ENCODE assay signal across 8 cellular contexts in genomic region chr18:36067118-36067957, GRCh38. TPM values are rescaled to one million over a fixed set of nuclear protein-coding genes. Genes with fewer than 3 reads are reported as not detected.
DNase-seq lines count a peak whose midpoint lies in the region; ATAC-seq and TF ChIP-seq lines count a peak whose summit lies in the region.

Gene RPRD1A (minus strand): TSS chr18:36067559. CDS start chr18:36067404, 155 bp downstream.

- H3K4me1 ChIP-seq in CD8-positive, alpha-beta T cell (ENCODE audit: insufficient read depth, low read length), result peaks cover 29% of the 10 kb centered on the region
- peaks cover 4 to 6% of the 10 kb centered on the region in 2 donors for H3K4me1 ChIP-seq in lung (ENCODE audit: control insufficient read depth in 2 of 2, insufficient read depth in 2 of 2, low read length in 2 of 2)

- H3K4me3 Mint-ChIP-seq in CD8-positive, alpha-beta T cell, result peak within 1 kb of the TSS; percentile 94

- peaks cover 19% of the 10 kb centered on the region for H3K36me3 Mint-ChIP-seq in CD8-positive, alpha-beta T cell

- POLR2A ChIA-PET in CD8-positive, alpha-beta T cell (lab: Charles Lee), result interaction anchor here (0.9 to 1.7 kb wide), 4 partner anchors 10 to 97 kb away, joined by 4 to 16 read pairs (median 10); partner anchors contain the start of genes ELP2, RMP24 and SLC39A6

- peaks cover 45% of the 10 kb centered on the region for H3K4me1 Mint-ChIP-seq in CD8-positive, alpha-beta T cell (ENCODE audit: low read depth)

- peak within 1 kb of the TSS; percentile 96 for H3K27ac Mint-ChIP-seq in CD8-positive, alpha-beta T cell

- H3K36me3 ChIP-seq in CD8-positive, alpha-beta T cell (ENCODE audit: insufficient read depth, low read length), result no peaks in the 10 kb centered on the region
- H3K36me3 ChIP-seq in lung (ENCODE audit: control insufficient read depth in 2 of 2, insufficient read depth in 2 of 2, low read length in 2 of 2), result peaks cover 0 to 1% of the 10 kb centered on the region in 2 donors

- no peaks in the 10 kb centered on the region for H3K9me3 ChIP-seq in CD8-positive, alpha-beta T cell (ENCODE audit: low read length)
- no peaks in the 10 kb centered on the region for H3K9me3 ChIP-seq in lung (ENCODE audit: control insufficient read depth in 2 of 2, insufficient read depth in 1 of 2, low read length in 1 of 2)

- peaks cover 3% of the 10 kb centered on the region for H3K27me3 Mint-ChIP-seq in CD8-positive, alpha-beta T cell (ENCODE audit: low read depth)

- H3K4me3 ChIP-seq in CD8-positive, alpha-beta T cell (ENCODE audit: low read depth, low read length), result peak within 1 kb of the TSS; percentile 98
- H3K4me3 ChIP-seq in lung, result peak within 1 kb of the TSS; percentile 75

- H3K9me3 Mint-ChIP-seq in CD8-positive, alpha-beta T cell, result no peaks in the 10 kb centered on the region

- no peak for TF ChIP-seq CTCF in CD8-positive, alpha-beta T cell (IDR thresholded peaks at IDR 0.05)
- no peak for TF ChIP-seq CTCF in lung (IDR thresholded peaks at IDR 0.05; ENCODE audit: control extremely low read depth, extremely low read depth)

- DNase-seq in CD8-positive, alpha-beta T cell, result peak; percentile 92 to 99 (median 98)
- peak; percentile 73 for DNase-seq in HS-27A (ENCODE audit: low read depth)
- peak; percentile 70 for DNase-seq in NK-92 (lab: John Stamatoyannopoulos, UW; ENCODE audit: unreplicated experiment)
- peak; percentile 88 to 97 for DNase-seq in activated CD8-positive, alpha-beta memory T cell treated with anti-CD3 and anti-CD28 coated beads for 1 hour (ENCODE audit: extremely low read depth in 1 of 2, low read depth in 1 of 2)
- peak; percentile 93 for DNase-seq in effector CD4-positive, alpha-beta T cell
- DNase-seq in lung (ENCODE audit: low spot score), result peak; percentile 98
- peak; percentile 97 to 98 (median 97) for DNase-seq in stimulated activated CD4-positive, alpha-beta T cell treated with anti-CD3 and anti-CD28 coated beads, TNF-alpha, amount 100 ng/mL, for 4 hours (ENCODE audit: low read depth in 3 of 3)

- 1 to 2% methylated on average over 50 to 64 of the region's 64 CpGs for WGBS in lung, 2 donors

- ATAC-seq in CD8-positive, alpha-beta T cell, result peak; percentile 93
- peak; percentile 92 for ATAC-seq in GM19467 (IDR thresholded peaks at IDR 0.05; ENCODE audit: unreplicated experiment)
- peak; percentile 97 for ATAC-seq in lung (ENCODE audit: insufficient read depth, low FRiP score)

- intact Hi-C loops in CD8-positive, alpha-beta T cell (cut with DNase I, micrococcal nuclease), result loop anchor here (1.0 to 10.0 kb wide), 15 partner anchors 53 to 1090 kb away; partner anchors contain the start of genes ELP2 (in 2 of the 2), GALNT1 (in 2 of the 2), INO80C (in 2 of the 2) and RMP24 (in 2 of the 2)

- peak within 1 kb of the TSS; percentile 88 for H3K27ac ChIP-seq in CD8-positive, alpha-beta T cell (ENCODE audit: low read depth, low read length)
- H3K27ac ChIP-seq in lung (ENCODE audit: low read depth in 1 of 2, low read length in 1 of 2), result peak within 1 kb of the TSS; percentile 86 to 98

- CTCF ChIA-PET in CD8-positive, alpha-beta T cell (lab: Charles Lee), result interaction anchor here (1.6 kb wide), 1 partner anchor 49 kb away, joined by 5 read pairs; no protein-coding TSS in a partner anchor

- no peaks in the 10 kb centered on the region for H3K27me3 ChIP-seq in CD8-positive, alpha-beta T cell (ENCODE audit: insufficient read depth, low read length)
- no peaks in the 10 kb centered on the region for H3K27me3 ChIP-seq in lung (ENCODE audit: control insufficient read depth, insufficient read depth)

RNA-seq across cellular contexts. Expression of gene RPRD1A, which starts in this region (rescaled TPM):
- 10 to 100 TPM; 13.8 to 15.8 TPM for total RNA-seq in CD8-positive, alpha-beta T cell
- total RNA-seq in lung, result 10 to 100 TPM; 33.6 to 61.3 TPM
- polyA plus RNA-seq in lung, result 10 to 100 TPM; 21.3 to 27.3 TPM

Comparison
In these comparisons a context has a peak if more than half of its experiments do, and no peak if none do; other contexts are left out.
1. Peak in every context shown above with its lines: DNase-seq, ATAC-seq, H3K4me3 ChIP-seq and H3K27ac ChIP-seq.